Comparison of ENCODE assay signal across 10 cellular contexts in genomic region chr17:9611557-9611956, GRCh38. TPM values are rescaled to one million over a fixed set of nuclear protein-coding genes. Genes with fewer than 3 reads are reported as not detected.
"Had no signal": no experiment of that assay in that cellular context is flagged by ENCODE, and none has a peak within 500 bp of the region (broad histone marks: within the 10 kb centered on the region; RNA-seq: fewer than 3 reads in every experiment).

No MANE protein-coding gene starts in this region.

- ATAC-seq: K562 had no signal

- H3K27ac ChIP-seq: HL-60, KMS-11 had no signal

- FAIRE-seq: HTR-8/SVneo, K562 had no signal

- H3K9ac ChIP-seq: KMS-11 had no signal

- H3K4me2 ChIP-seq: KMS-11 had no signal

- DNase-seq: IMR-90, KBM-7, KG1 had no signal

- H3K4me3 ChIP-seq: K562 had no signal

RNA-seq across cellular contexts. Expression of gene USP43, which starts 33.8 kb away (rescaled TPM):
- total RNA-seq: IMR-90 had no signal
- polyA plus RNA-seq: IgD-negative memory B cell, IMR-90 had no signal

RNA-seq across cellular contexts. Expression of gene CFAP52, which starts 35.1 kb away (rescaled TPM):
- total RNA-seq: HT-29, HT1080, IMR-90, K562 had no signal
- polyA plus RNA-seq: IgD-negative memory B cell, K562 had no signal
